20 cellular contexts compared by ENCODE assay signal in the genomic region with DNA sequence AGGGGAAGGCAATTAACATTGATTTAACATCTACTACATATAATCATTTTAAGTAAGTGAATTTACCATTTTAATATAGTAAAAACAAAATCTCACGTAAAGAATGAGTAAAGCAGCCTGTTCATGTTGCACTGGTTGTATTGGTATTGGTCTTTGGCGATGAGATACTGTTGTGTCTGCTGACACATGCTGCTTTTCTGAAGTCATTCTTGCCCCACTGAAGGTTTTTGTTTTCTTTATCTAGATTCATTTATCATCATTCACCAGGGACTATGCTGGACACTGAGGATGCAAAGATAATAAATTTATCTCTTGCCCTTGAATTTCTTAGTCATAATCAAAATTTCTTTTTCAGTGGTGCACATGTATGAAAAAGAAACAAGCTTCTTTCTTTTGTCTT.
DNase-seq lines count a peak whose midpoint lies in the region; ATAC-seq, FAIRE-seq and TF ChIP-seq lines count a peak whose summit lies in the region.
"Had no signal": no experiment of that assay in that cellular context is flagged by ENCODE, and none has a peak within 500 bp of the region (broad histone marks: within the 10 kb centered on the region; RNA-seq: fewer than 3 reads in every experiment).

No MANE protein-coding gene starts in this region.

- peak; percentile 49 for FAIRE-seq in A204.1 (lab: Jason Lieb, UNC)
- FAIRE-seq: G401.6 had no signal

- no peak for ATAC-seq in HG03565 (IDR thresholded peaks at IDR 0.05; ENCODE audit: unreplicated experiment)

- TF ChIP-seq POLR2A in erythroblast (IDR thresholded peaks at IDR 0.05; ENCODE audit: low read length): no peak

- DNase-seq in Daoy (ENCODE audit: low read depth): peak; percentile 7
- DNase-seq in OCI-M1 (lab: John Stamatoyannopoulos, UW): peak; percentile 17
- DNase-seq in erythroblast (lab: John Stamatoyannopoulos, UW): peak; percentile 33 to 76
- DNase-seq in activated effector memory CD4-positive, alpha-beta T cell treated with anti-CD3 and anti-CD28 coated beads, Interleukin-2, amount 50 U/mL, for 16 hours: no peak
- DNase-seq in mesenteric fat pad (ENCODE audit: low spot score): no peak
- DNase-seq: BE2C; Calu3; KG1; NCI-H1092; NCI-H1417 treated with DMSO at 0.1 percent for 48 hours; NCI-H1694 treated with DMSO at 0.1 percent for 48 hours; NCI-H446; NCI-H524 treated with DMSO at 0.1 percent for 48 hours; NCI-H774; NK-92 treated with Interleukin-12 subunit alpha and Interleukin-12 subunit beta, amount 100 ng/mL, for 24 hours; Right ventricle myocardium superior; T-helper 1 cell had no signal

Comparison
In these comparisons a context has a peak if more than half of its experiments do, and no peak if none do; other contexts are left out.
1. DNase-seq: peak in Daoy (single experiment), OCI-M1 (single experiment) and erythroblast (2 of 2); none in activated effector memory CD4-positive, alpha-beta T cell treated with anti-CD3 and anti-CD28 coated beads, Interleukin-2, amount 50 U/mL, for 16 hours (single experiment) and mesenteric fat pad (single experiment).